ENCODE assay signal across 27 cellular contexts in genomic region chr13:71499944-71500514, GRCh38.
"Had no signal": no experiment of that assay in that cellular context is flagged by ENCODE, and none has a peak within 500 bp of the region (broad histone marks: within the 10 kb centered on the region; RNA-seq: fewer than 3 reads in every experiment).

No MANE protein-coding gene starts in this region.

- H3K27ac ChIP-seq: ascending aorta, body of pancreas had no signal

- H3K4me1 ChIP-seq: ascending aorta, body of pancreas had no signal

- H3K9me3 ChIP-seq: ascending aorta, body of pancreas had no signal

- H3K36me3 ChIP-seq: ascending aorta had no signal

- DNase-seq: activated B cell treated with CpG ODN at 0.5 μM for 24 hours; activated CD4-positive, alpha-beta T cell treated with anti-CD3 and anti-CD28 coated beads for 1 hour; activated CD4-positive, alpha-beta T cell treated with anti-CD3 and anti-CD28 coated beads, Interleukin-2, amount 10 ng/mL, durations not matched to agents 24 days and 14 days; activated CD4-positive, alpha-beta T cell treated with anti-CD3 and anti-CD28 coated beads, Interleukin-2, amount 50 U/mL, for 48 hours; activated CD8-positive, alpha-beta memory T cell treated with anti-CD3 and anti-CD28 coated beads, Interleukin-2, amount 10 ng/mL, durations not matched to agents 7 days and 5 days; activated effector memory CD4-positive, alpha-beta T cell treated with anti-CD3 and anti-CD28 coated beads, Interleukin-2, amount 50 U/mL, for 16 hours; activated naive CD4-positive, alpha-beta T cell treated with Interleukin-2 at 50 U/mL for 16 hours; activated naive CD8-positive, alpha-beta T cell treated with anti-CD3 and anti-CD28 coated beads, Interleukin-2, amount 50 U/mL, for 24 hours; activated T-cell treated with anti-CD3 and anti-CD28 coated beads, Interleukin-2, amount 50 U/mL, for 24 hours; amniotic stem cell; body of pancreas; KG1; NCI-H1092 treated with DMSO at 0.1 percent for 48 hours; NCI-H1436; NCI-H1694 treated with DMSO at 0.1 percent for 48 hours; NCI-H2029 treated with DMSO at 0.1 percent for 48 hours; NCI-H345; NCI-H510A; NCI-H82; NK-92 treated with Interleukin-12 subunit alpha and Interleukin-12 subunit beta, amount 100 ng/mL, for 24 hours; SIG-M5; T-helper 17 cell; T-helper 9 cell had no signal

- ATAC-seq: activated CD8-positive, alpha-beta memory T cell treated with anti-CD3 and anti-CD28 coated beads, Interleukin-2, amount 10 ng/mL, durations not matched to agents 7 days and 5 days; activated naive CD4-positive, alpha-beta T cell treated with anti-CD3 and anti-CD28 coated beads, Interleukin-2, amount 50 U/mL, for 72 hours; activated naive CD8-positive, alpha-beta T cell treated with anti-CD3 and anti-CD28 coated beads, Interleukin-2, amount 50 U/mL, for 24 hours; body of pancreas; T-helper 17 cell had no signal

- H3K4me3 ChIP-seq: ascending aorta, body of pancreas had no signal

- FAIRE-seq: bronchial epithelial cell, RCC 7860 had no signal

- H3K27me3 ChIP-seq: ascending aorta, body of pancreas had no signal
